ENCODE assay signal across 9 cellular contexts in genomic region chr1:168179411-168180147, GRCh38. TPM values are rescaled to one million over a fixed set of nuclear protein-coding genes. Genes with fewer than 3 reads are reported as not detected.
DNase-seq lines count a peak whose midpoint lies in the region; ATAC-seq, FAIRE-seq and TF ChIP-seq lines count a peak whose summit lies in the region.
"Had no signal": no experiment of that assay in that cellular context is flagged by ENCODE, and none has a peak within 500 bp of the region (broad histone marks: within the 10 kb centered on the region; RNA-seq: fewer than 3 reads in every experiment).

No MANE protein-coding gene starts in this region.

- H3K27me3 ChIP-seq in AG04450 (ENCODE audit: control insufficient read depth, insufficient read depth, low read length), result no peaks in the 10 kb centered on the region
- H3K27me3 ChIP-seq in effector memory CD4-positive, alpha-beta T cell (replicated peaks; ENCODE audit: control insufficient read depth, insufficient read depth, low read length, poor library complexity, severe bottlenecking), result no peaks in the 10 kb centered on the region
- H3K27me3 ChIP-seq in neural progenitor cell, result no peaks in the 10 kb centered on the region

- H3K4me2 ChIP-seq in neural progenitor cell, result peak overlapping the region; percentile 92

- TF ChIP-seq POLR2A in GM12891 (IDR thresholded peaks at IDR 0.05; ENCODE audit: low read depth, low read length), result no peak; the same call in 1 of the 2 replicates

- peaks cover 3% of the 10 kb centered on the region for H3K36me3 ChIP-seq in effector memory CD4-positive, alpha-beta T cell (ENCODE audit: control insufficient read depth, insufficient read depth, low read length)
- no peaks in the 10 kb centered on the region for H3K36me3 ChIP-seq in neural progenitor cell

- H3K36me3 Mint-ChIP-seq in neural progenitor cell, result no peaks in the 10 kb centered on the region

- peaks cover 43% of the 10 kb centered on the region for H3K79me2 ChIP-seq in neural progenitor cell (ENCODE audit: low read depth)

- H3K4me3 Mint-ChIP-seq in neural progenitor cell, result no peak overlapping the region
- H3K4me3 Mint-ChIP-seq: nephron had no signal

- peaks cover 7% of the 10 kb centered on the region for H3K27me3 Mint-ChIP-seq in neural progenitor cell (ENCODE audit: insufficient read depth, low read depth)

- peaks cover 2% of the 10 kb centered on the region for H3K9me3 Mint-ChIP-seq in neural progenitor cell

- POLR2A ChIA-PET in AG04450 (lab: Yijun Ruan, JAX), result no interaction called here

- H3K9ac ChIP-seq in neural progenitor cell, result peak overlapping the region; percentile 63

- no peak for DNase-seq in AG04450 (ENCODE audit: low read depth, low spot score)
- DNase-seq in GM10266 (ENCODE audit: extremely low spot score), result peak; percentile 34
- DNase-seq in OCI-M1 (lab: John Stamatoyannopoulos, UW), result peak; percentile 68
- no peak for DNase-seq in effector memory CD4-positive, alpha-beta T cell
- DNase-seq in neural progenitor cell (ENCODE audit: low spot score), result peak; percentile 13
- no peak for DNase-seq in omental fat pad (ENCODE audit: low spot score)
- DNase-seq in HuH-7 (ENCODE audit: low spot score), result no peak
- no peak for DNase-seq in GM12891 (ENCODE audit: insufficient read length, low spot score)

- no peaks in the 10 kb centered on the region for H3K4me1 Mint-ChIP-seq in neural progenitor cell
- H3K4me1 Mint-ChIP-seq: nephron had no signal

- peak overlapping the region; percentile 94 for H2AFZ ChIP-seq in neural progenitor cell (replicated peaks)

- peaks cover 18% of the 10 kb centered on the region for H3F3A ChIP-seq in neural progenitor cell (ENCODE audit: low read depth)

- peaks cover 10% of the 10 kb centered on the region for H3K4me1 ChIP-seq in effector memory CD4-positive, alpha-beta T cell (ENCODE audit: control insufficient read depth, insufficient read depth, low read length, poor library complexity, severe bottlenecking)
- peaks cover 9% of the 10 kb centered on the region for H3K4me1 ChIP-seq in neural progenitor cell

- no peak overlapping the region for H3K27ac Mint-ChIP-seq in neural progenitor cell
- H3K27ac Mint-ChIP-seq: nephron had no signal

- FAIRE-seq in GM12891 (lab: Jason Lieb, UNC), result no peak

- H4K20me1 ChIP-seq in neural progenitor cell (ENCODE audit: low read depth), result no peaks in the 10 kb centered on the region

- H3K27ac ChIP-seq in AG04450 (ENCODE audit: low read depth, low read length), result peak overlapping the region; percentile 87
- H3K27ac ChIP-seq in effector memory CD4-positive, alpha-beta T cell (ENCODE audit: insufficient read depth, low read length, poor library complexity, severe bottlenecking), result peak overlapping the region; percentile 96
- peak overlapping the region; percentile 87 for H3K27ac ChIP-seq in neural progenitor cell

- H3K4me3 ChIP-seq in AG04450 (ENCODE audit: low read depth, low read length) (peak overlapping the region; percentile 93), neural progenitor cell (peak overlapping the region; percentile 67)
- peak overlapping the region; percentile 90 for H3K4me3 ChIP-seq in effector memory CD4-positive, alpha-beta T cell (ENCODE audit: insufficient read depth, low read depth, low read length, poor library complexity, severe bottlenecking)

- CTCF ChIA-PET in AG04450 (lab: Charles Lee), result interaction anchor here (0.8 to 1.2 kb wide), 8 partner anchors 11 to 163 kb away, joined by 3 to 8 read pairs (median 3); no protein-coding TSS in a partner anchor

- TF ChIP-seq CTCF in AG04450 (IDR thresholded peaks at IDR 0.05; ENCODE audit: low read depth, low read length) (no peak), GM10266 (IDR thresholded peaks at IDR 0.05; ENCODE audit: control insufficient read depth, insufficient read depth, low read depth, missing control alignments) (no peak), neural progenitor cell (IDR thresholded peaks at IDR 0.05) (no peak), omental fat pad (IDR thresholded peaks at IDR 0.05) (no peak)

- ATAC-seq in omental fat pad (ENCODE audit: low FRiP score), result no peak

- H3K9me3 ChIP-seq in AG04450 (ENCODE audit: control insufficient read depth, insufficient read depth, low read length) (no peaks in the 10 kb centered on the region; the same call in 1 of the 2 replicates), neural progenitor cell (ENCODE audit: low read depth) (no peaks in the 10 kb centered on the region)
- H3K9me3 ChIP-seq in effector memory CD4-positive, alpha-beta T cell (ENCODE audit: control insufficient read depth, low read length), result no peaks in the 10 kb centered on the region

TF ChIP-seq in GM12891, 5 proteins besides CTCF, POLR2A, EP300 and RAD21:
- no peak for TF ChIP-seq POU2F2 (IDR thresholded peaks at IDR 0.05; ENCODE audit: low read depth, low read length)

RNA-seq across cellular contexts. Expression of gene TIPRL, which starts 0.8 kb away (rescaled TPM):
- 40.3 and 52.9 TPM in 2 replicates for polyA plus RNA-seq in AG04450 (2011; rRNA removed)
- 15.0 and 23.3 TPM in 2 replicates for polyA minus RNA-seq in AG04450 (2011; rRNA and poly(A)+ RNA removed)
- total RNA-seq in neural progenitor cell (ENCODE audit: low replicate concordance) (28.1 and 52.9 TPM in 2 replicates), omental fat pad (10 to 100 TPM; 18.6 to 30.0 (median 19.8) TPM)
- 25.1 TPM for polyA plus RNA-seq in GM12891 (2012; ENCODE audit: low read depth, missing spikeins)

RNA-seq across cellular contexts. Expression of gene GPR161, which starts 42.8 kb away (rescaled TPM):
- polyA plus RNA-seq in AG04450 (2011; rRNA removed), result 14.1 and 19.4 TPM in 2 replicates
- 40.5 and 61.6 TPM in 2 replicates for polyA minus RNA-seq in AG04450 (2011; rRNA and poly(A)+ RNA removed)
- total RNA-seq in neural progenitor cell (ENCODE audit: low replicate concordance), result 21.1 and 26.5 TPM in 2 replicates
- 1 to 10 TPM; 4.0 to 8.0 (median 5.9) TPM for total RNA-seq in omental fat pad
- 0.06 TPM for polyA plus RNA-seq in GM12891 (2012; ENCODE audit: low read depth, missing spikeins)

RNA-seq across cellular contexts. Expression of gene SFT2D2, which starts 46.2 kb away (rescaled TPM):
- polyA plus RNA-seq in AG04450 (2011; rRNA removed), result 24.6 and 28.4 TPM in 2 replicates
- polyA minus RNA-seq in AG04450 (2011; rRNA and poly(A)+ RNA removed), result 75.2 and 81.4 TPM in 2 replicates
- total RNA-seq in neural progenitor cell (ENCODE audit: low replicate concordance) (25.0 and 30.5 TPM in 2 replicates), omental fat pad (10 to 100 TPM; 36.8 to 41.0 (median 37.4) TPM)
- polyA plus RNA-seq in GM12891 (2012; ENCODE audit: low read depth, missing spikeins), result 6.4 TPM

Comparison
In these comparisons a context has a peak if more than half of its experiments do, and no peak if none do; other contexts are left out.
1. DNase-seq: peak in GM10266 (single experiment), OCI-M1 (single experiment) and neural progenitor cell (single experiment); none in AG04450 (single experiment), effector memory CD4-positive, alpha-beta T cell (0 of 3), omental fat pad (single experiment), HuH-7 (single experiment) and GM12891 (single experiment).
2. Peak in every context shown above with its lines, with median percentiles within 50 percentile points of each other: H3K27ac ChIP-seq and H3K4me3 ChIP-seq.